8 cellular contexts compared by ENCODE assay signal in the genomic region with DNA sequence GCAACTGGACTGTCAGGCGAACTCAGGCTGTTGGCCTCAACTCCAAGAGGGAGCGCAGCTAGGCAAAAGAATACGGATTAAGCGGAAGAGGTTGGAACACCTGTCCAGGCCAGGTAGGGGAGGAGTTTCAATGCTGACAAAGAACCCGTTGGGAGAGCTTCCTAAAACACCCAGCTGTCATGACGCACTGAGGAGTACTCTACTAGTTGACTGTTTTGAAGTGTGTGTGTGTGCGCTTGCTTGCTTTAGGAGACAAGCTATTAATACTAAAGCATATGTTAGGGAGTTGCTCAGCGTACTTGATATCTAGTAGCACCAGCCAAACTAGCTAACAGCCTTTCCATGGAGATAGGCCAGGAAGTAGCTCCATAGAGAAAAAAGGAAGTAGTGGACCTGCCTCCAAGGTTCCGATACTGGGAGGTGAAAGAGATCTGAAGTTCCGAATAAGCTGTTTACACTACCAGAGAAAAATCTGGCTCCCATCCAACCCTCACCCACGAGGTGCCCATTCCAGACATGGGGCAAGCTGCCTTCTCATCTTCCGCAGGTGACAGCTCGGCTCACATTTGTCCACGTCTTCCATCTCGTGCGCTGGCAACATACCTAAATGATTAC. TPM values are rescaled to one million over a fixed set of nuclear protein-coding genes. Genes with fewer than 3 reads are reported as not detected.
DNase-seq lines count a peak whose midpoint lies in the region; ATAC-seq and TF ChIP-seq lines count a peak whose summit lies in the region.

No MANE protein-coding gene starts in this region.

- POLR2A ChIA-PET in activated CD4-positive, alpha-beta memory T cell treated with anti-CD3 and anti-CD28 coated beads for 36 hours (lab: Charles Lee), result no interaction called here

- peaks cover 14% of the 10 kb centered on the region for H3K4me1 Mint-ChIP-seq in activated CD4-positive, alpha-beta memory T cell treated with anti-CD3 and anti-CD28 coated beads for 36 hours (ENCODE audit: low read depth)

- H3K27me3 ChIP-seq in DOHH2 (ENCODE audit: control insufficient read depth, low read length) (peaks cover 41% of the 10 kb centered on the region), cardiac muscle cell (peaks cover 13% of the 10 kb centered on the region)

- H3K9me3 ChIP-seq in DOHH2 (ENCODE audit: control insufficient read depth, insufficient read depth, low read length) (no peaks in the 10 kb centered on the region), cardiac muscle cell (ENCODE audit: low read depth) (no peaks in the 10 kb centered on the region)

- peaks cover 41% of the 10 kb centered on the region for H3K27me3 Mint-ChIP-seq in activated CD4-positive, alpha-beta memory T cell treated with anti-CD3 and anti-CD28 coated beads for 36 hours

- intact Hi-C loops in activated CD4-positive, alpha-beta memory T cell treated with anti-CD3 and anti-CD28 coated beads for 36 hours (cut with micrococcal nuclease), result no loop called here

- no peaks in the 10 kb centered on the region for H4K20me1 ChIP-seq in DOHH2 (ENCODE audit: control insufficient read depth, insufficient read depth, low read depth, low read length)

- no peak overlapping the region for H3K27ac ChIP-seq in DOHH2 (ENCODE audit: low read depth, low read length)
- no peak overlapping the region for H3K27ac ChIP-seq in cardiac muscle cell

- peaks cover 27% of the 10 kb centered on the region for H3K4me1 ChIP-seq in DOHH2 (ENCODE audit: control insufficient read depth, low read length)
- H3K4me1 ChIP-seq in cardiac muscle cell (ENCODE audit: low read depth), result no peaks in the 10 kb centered on the region

- H3K4me3 ChIP-seq in DOHH2 (ENCODE audit: low read length) (no peak overlapping the region), cardiac muscle cell (peak overlapping the region; percentile 90)

- H3K36me3 ChIP-seq in DOHH2 (ENCODE audit: control insufficient read depth, low read length), result no peaks in the 10 kb centered on the region
- H3K36me3 ChIP-seq in cardiac muscle cell, result no peaks in the 10 kb centered on the region

- H3K79me2 ChIP-seq in DOHH2 (ENCODE audit: control insufficient read depth, low read length), result no peaks in the 10 kb centered on the region

- H3K4me2 ChIP-seq in DOHH2 (ENCODE audit: low read length), result peak overlapping the region; percentile 28

- H3F3A ChIP-seq in DOHH2 (ENCODE audit: control insufficient read depth, insufficient read depth), result peaks cover 13% of the 10 kb centered on the region

- TF ChIP-seq CTCF in DOHH2 (IDR thresholded peaks at IDR 0.05; ENCODE audit: low read depth, low read length, poor library complexity, severe bottlenecking) (no peak), cardiac muscle cell (IDR thresholded peaks at IDR 0.05; ENCODE audit: low read depth, low read length) (no peak)

- no peak for ATAC-seq in HG03280 (IDR thresholded peaks at IDR 0.05; ENCODE audit: unreplicated experiment)
- ATAC-seq in GM18520 (IDR thresholded peaks at IDR 0.05; ENCODE audit: unreplicated experiment), result no peak

- no peak overlapping the region for H3K27ac Mint-ChIP-seq in activated CD4-positive, alpha-beta memory T cell treated with anti-CD3 and anti-CD28 coated beads for 36 hours

- no peaks in the 10 kb centered on the region for H3K36me3 Mint-ChIP-seq in activated CD4-positive, alpha-beta memory T cell treated with anti-CD3 and anti-CD28 coated beads for 36 hours

- CTCF ChIA-PET in activated CD4-positive, alpha-beta memory T cell treated with anti-CD3 and anti-CD28 coated beads for 36 hours (lab: Charles Lee), result interaction anchor here (1.4 to 2.1 kb wide), 6 partner anchors 10 to 368 kb away, joined by 4 to 9 read pairs (median 5); no protein-coding TSS in a partner anchor

- H3K9me3 Mint-ChIP-seq in activated CD4-positive, alpha-beta memory T cell treated with anti-CD3 and anti-CD28 coated beads for 36 hours, result no peaks in the 10 kb centered on the region

- DNase-seq in NCI-H1694 treated with DMSO at 0.1 percent for 48 hours (lab: John Stamatoyannopoulos, UW) (peak; percentile 84), cardiac muscle cell (ENCODE audit: low read depth in 1 of 2, low spot score in 1 of 2) (peak in 1 of 2 donors; percentile 19), pons (ENCODE audit: low spot score) (peak; percentile 31)
- DNase-seq in activated CD4-positive, alpha-beta memory T cell treated with anti-CD3 and anti-CD28 coated beads for 36 hours, result no peak
- no peak for DNase-seq in NK-92 treated with Interleukin-12 subunit alpha and Interleukin-12 subunit beta, amount 100 ng/mL, for 24 hours (lab: John Stamatoyannopoulos, UW)

- no peaks in the 10 kb centered on the region for H3K9me2 ChIP-seq in DOHH2 (replicated peaks; ENCODE audit: control insufficient read depth, low read length)

- peak overlapping the region; percentile 80 for H3K4me3 Mint-ChIP-seq in activated CD4-positive, alpha-beta memory T cell treated with anti-CD3 and anti-CD28 coated beads for 36 hours

RNA-seq across cellular contexts. Expression of a gene that starts 1.0 kb away (rescaled TPM):
- 1 to 10 TPM in 1 of 2 experiments, under 1 TPM in 1; 0.81 to 1.2 TPM for total RNA-seq in activated CD4-positive, alpha-beta memory T cell treated with anti-CD3 and anti-CD28 coated beads for 36 hours
- 12.5 and 13.8 TPM in 2 replicates for total RNA-seq in cardiac muscle cell
- polyA plus RNA-seq in cardiac muscle cell, result 12.3 TPM in 2 replicates

Comparison
In these comparisons a context has a peak if more than half of its experiments do, and no peak if none do; other contexts are left out.
1. DNase-seq: peak in NCI-H1694 treated with DMSO at 0.1 percent for 48 hours (single experiment) and pons (single experiment); none in activated CD4-positive, alpha-beta memory T cell treated with anti-CD3 and anti-CD28 coated beads for 36 hours (single experiment) and NK-92 treated with Interleukin-12 subunit alpha and Interleukin-12 subunit beta, amount 100 ng/mL, for 24 hours (single experiment).